1 cellular context compared by ENCODE assay signal in the genomic region with DNA sequence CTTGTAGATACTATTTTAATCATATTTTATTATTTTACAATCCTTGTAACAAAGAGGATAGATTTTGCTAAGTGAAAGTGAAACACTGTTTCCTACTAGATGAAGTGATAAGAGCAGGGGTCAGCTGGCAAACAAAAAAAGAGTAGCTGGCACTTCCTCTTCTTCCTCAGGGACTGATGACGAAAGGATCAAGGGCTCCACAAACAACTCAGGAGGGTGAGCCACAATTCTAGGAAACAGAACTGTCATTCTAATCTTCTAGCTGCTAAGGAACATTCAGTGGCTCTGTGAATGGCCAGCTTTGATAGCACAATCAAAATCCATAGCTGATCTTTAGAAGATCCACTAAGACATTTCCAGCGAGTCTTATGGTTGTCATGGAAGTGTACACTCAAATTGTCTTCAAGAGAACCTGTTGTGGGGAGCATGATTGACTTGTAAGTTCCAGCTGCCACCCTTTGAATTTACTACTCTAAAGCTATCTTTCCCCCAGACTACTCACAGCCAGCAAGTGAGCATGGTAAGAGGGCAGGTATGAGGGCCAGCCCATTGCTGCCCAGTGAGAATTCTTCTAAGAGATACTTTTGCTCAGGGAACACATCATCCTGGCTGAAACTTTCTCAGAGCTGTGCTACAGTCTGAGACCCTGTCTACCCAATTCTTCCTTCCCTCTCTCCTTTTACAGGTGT.
TF ChIP-seq lines count a peak whose summit lies in the region.

No MANE protein-coding gene starts in this region.

TF ChIP-seq in K562, 482 proteins besides CTCF, POLR2A, EP300 and RAD21 (continued from another document and continues in another):
- TF ChIP-seq MEIS2 (IDR thresholded peaks at IDR 0.05; ENCODE audit: partially characterized antibody), result peak; percentile 28
- no peak for TF ChIP-seq EWSR1 (IDR thresholded peaks at IDR 0.05; ENCODE audit: borderline replicate concordance, low read depth, partially characterized antibody)
- no peak for TF ChIP-seq ATF1 (CRISPR knock-in tag; IDR thresholded peaks at IDR 0.05)
- TF ChIP-seq ATF1 (tag; IDR thresholded peaks at IDR 0.05), result peak; percentile 68
- TF ChIP-seq SMARCB1 (IDR thresholded peaks at IDR 0.05; ENCODE audit: insufficient read length, low read depth), result peak; percentile 36
- TF ChIP-seq C11orf30 (IDR thresholded peaks at IDR 0.05; ENCODE audit: low read depth), result 0 out of 2 replicates have a peak, but pooled peaks have one; percentile 8
- TF ChIP-seq, protein P1, sequence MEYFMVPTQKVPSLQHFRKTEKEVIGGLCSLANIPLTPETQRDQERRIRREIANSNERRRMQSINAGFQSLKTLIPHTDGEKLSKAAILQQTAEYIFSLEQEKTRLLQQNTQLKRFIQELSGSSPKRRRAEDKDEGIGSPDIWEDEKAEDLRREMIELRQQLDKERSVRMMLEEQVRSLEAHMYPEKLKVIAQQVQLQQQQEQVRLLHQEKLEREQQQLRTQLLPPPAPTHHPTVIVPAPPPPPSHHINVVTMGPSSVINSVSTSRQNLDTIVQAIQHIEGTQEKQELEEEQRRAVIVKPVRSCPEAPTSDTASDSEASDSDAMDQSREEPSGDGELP (CRISPR knock-in tag; IDR thresholded peaks at IDR 0.05; ENCODE audit: borderline replicate concordance), result peak; percentile 67; the same call in 1 of the 2 replicates
- TF ChIP-seq NRF1 (conservative IDR thresholded peaks at IDR 0.05 in 1 of 2, IDR thresholded peaks at IDR 0.05 in 1 of 2), result 0 out of 4 replicates have a peak, but pooled peaks of 1 of the 2 experiments have one; percentile 14
- no peak for TF ChIP-seq BACH1 (tag; IDR thresholded peaks at IDR 0.05)
- no peak for TF ChIP-seq PHB (CRISPR knock-in tag; IDR thresholded peaks at IDR 0.05)
- TF ChIP-seq GATAD2B (IDR thresholded peaks at IDR 0.05; ENCODE audit: borderline replicate concordance), result 0 out of 2 replicates have a peak, but pooled peaks have one; percentile 17
- TF ChIP-seq KDM4B (IDR thresholded peaks at IDR 0.05; ENCODE audit: borderline replicate concordance in 2 of 2, low read depth in 1 of 2), result no peak
- TF ChIP-seq SMARCA5 (IDR thresholded peaks at IDR 0.05), result no peak
- TF ChIP-seq NR1H2 (CRISPR knock-in tag; IDR thresholded peaks at IDR 0.05), result no peak
- TF ChIP-seq SMARCC2 (IDR thresholded peaks at IDR 0.05; ENCODE audit: low read depth), result 0 out of 2 replicates have a peak, but pooled peaks have one; percentile 56
- no peak for TF ChIP-seq TARDBP (IDR thresholded peaks at IDR 0.05)
- TF ChIP-seq, protein P2, sequence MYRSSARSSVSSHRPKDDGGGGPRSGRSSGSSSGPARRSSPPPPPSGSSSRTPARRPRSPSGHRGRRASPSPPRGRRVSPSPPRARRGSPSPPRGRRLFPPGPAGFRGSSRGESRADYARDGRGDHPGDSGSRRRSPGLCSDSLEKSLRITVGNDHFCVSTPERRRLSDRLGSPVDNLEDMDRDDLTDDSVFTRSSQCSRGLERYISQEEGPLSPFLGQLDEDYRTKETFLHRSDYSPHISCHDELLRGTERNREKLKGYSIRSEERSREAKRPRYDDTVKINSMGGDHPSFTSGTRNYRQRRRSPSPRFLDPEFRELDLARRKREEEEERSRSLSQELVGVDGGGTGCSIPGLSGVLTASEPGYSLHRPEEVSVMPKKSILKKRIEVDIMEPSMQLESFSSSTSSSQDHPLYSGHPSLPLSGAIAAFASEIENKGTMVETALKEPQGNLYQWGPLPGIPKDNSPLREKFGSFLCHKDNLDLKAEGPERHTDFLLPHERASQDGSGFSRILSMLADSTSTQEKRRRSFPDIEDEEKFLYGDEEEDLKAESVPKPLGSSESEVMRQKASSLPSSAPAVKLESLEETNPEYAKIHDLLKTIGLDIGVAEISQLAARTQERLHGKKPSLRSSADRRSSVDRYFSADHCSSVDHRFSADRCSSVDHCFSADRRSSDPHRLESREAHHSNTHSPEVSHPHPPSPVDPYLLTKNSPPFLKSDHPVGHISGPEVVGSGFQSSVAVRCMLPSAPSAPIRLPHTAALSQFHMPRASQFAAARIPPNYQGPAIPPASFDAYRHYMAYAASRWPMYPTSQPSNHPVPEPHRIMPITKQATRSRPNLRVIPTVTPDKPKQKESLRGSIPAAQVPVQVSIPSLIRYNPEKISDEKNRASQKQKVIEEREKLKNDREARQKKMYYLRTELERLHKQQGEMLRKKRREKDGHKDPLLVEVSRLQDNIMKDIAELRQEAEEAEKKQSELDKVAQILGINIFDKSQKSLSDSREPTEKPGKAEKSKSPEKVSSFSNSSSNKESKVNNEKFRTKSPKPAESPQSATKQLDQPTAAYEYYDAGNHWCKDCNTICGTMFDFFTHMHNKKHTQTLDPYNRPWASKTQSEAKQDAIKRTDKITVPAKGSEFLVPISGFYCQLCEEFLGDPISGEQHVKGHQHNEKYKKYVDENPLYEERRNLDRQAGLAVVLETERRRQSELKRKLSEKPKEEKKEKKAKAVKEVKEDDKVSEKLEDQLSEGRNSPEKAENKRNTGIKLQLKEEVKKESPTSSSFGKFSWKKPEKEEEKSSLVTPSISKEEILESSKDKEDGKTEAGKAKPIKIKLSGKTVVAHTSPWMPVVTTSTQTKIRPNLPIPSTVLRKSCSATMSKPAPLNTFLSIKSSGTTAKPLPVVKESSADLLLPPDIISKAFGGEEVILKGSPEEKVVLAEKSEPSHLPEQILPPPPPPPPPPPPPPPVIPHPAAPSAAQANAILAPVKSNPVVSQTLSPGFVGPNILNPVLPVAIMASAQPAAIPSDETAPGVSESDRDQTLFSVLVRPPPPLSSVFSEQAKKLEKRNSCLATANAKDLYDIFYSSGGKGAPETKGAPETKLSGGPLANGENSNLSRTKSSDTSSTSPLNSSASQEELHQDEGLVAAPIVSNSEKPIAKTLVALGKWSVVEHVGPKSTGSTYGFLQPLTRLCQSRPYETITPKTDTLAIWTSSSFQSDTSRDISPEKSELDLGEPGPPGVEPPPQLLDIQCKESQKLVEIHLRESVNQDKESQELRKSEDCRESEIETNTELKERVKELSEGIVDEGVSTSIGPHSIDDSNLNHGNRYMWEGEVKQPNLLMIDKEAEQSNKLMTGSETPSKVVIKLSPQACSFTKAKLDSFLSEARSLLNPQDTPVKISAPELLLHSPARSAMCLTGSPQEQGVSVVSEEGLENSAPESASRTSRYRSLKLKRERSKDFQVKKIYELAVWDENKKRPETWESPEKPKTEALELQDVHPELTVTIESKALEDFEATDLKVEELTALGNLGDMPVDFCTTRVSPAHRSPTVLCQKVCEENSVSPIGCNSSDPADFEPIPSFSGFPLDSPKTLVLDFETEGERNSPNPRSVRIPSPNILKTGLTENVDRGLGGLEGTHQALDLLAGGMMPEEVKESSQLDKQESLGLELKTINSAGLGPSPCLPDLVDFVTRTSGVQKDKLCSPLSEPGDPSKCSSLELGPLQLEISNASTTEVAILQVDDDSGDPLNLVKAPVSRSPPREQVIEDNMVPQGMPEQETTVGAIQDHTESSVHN (IDR thresholded peaks at IDR 0.05; ENCODE audit: borderline replicate concordance in 1 of 2, low read depth in 1 of 2), result peak in 1 of 2 experiments; percentile 99; a peak in 2 of 4 replicates
- peak; percentile 34 for TF ChIP-seq DACH1 (IDR thresholded peaks at IDR 0.05; ENCODE audit: partially characterized antibody)
- TF ChIP-seq, protein P3, sequence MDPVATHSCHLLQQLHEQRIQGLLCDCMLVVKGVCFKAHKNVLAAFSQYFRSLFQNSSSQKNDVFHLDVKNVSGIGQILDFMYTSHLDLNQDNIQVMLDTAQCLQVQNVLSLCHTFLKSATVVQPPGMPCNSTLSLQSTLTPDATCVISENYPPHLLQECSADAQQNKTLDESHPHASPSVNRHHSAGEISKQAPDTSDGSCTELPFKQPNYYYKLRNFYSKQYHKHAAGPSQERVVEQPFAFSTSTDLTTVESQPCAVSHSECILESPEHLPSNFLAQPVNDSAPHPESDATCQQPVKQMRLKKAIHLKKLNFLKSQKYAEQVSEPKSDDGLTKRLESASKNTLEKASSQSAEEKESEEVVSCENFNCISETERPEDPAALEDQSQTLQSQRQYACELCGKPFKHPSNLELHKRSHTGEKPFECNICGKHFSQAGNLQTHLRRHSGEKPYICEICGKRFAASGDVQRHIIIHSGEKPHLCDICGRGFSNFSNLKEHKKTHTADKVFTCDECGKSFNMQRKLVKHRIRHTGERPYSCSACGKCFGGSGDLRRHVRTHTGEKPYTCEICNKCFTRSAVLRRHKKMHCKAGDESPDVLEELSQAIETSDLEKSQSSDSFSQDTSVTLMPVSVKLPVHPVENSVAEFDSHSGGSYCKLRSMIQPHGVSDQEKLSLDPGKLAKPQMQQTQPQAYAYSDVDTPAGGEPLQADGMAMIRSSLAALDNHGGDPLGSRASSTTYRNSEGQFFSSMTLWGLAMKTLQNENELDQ (CRISPR knock-in tag; IDR thresholded peaks at IDR 0.05; ENCODE audit: borderline replicate concordance), result no peak
- TF ChIP-seq CREM (IDR thresholded peaks at IDR 0.05; ENCODE audit: low read depth), result peak; percentile 41
- TF ChIP-seq RFX1 (IDR thresholded peaks at IDR 0.05), result peak; percentile 45
- TF ChIP-seq, protein P4, sequence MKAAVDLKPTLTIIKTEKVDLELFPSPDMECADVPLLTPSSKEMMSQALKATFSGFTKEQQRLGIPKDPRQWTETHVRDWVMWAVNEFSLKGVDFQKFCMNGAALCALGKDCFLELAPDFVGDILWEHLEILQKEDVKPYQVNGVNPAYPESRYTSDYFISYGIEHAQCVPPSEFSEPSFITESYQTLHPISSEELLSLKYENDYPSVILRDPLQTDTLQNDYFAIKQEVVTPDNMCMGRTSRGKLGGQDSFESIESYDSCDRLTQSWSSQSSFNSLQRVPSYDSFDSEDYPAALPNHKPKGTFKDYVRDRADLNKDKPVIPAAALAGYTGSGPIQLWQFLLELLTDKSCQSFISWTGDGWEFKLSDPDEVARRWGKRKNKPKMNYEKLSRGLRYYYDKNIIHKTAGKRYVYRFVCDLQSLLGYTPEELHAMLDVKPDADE (conservative IDR thresholded peaks at IDR 0.05; ENCODE audit: control insufficient read depth, low read depth, low read length), result no peak
- TF ChIP-seq MTA2 (IDR thresholded peaks at IDR 0.05; ENCODE audit: low read depth), result 0 out of 2 replicates have a peak, but pooled peaks have one; percentile 17
- peak; percentile 58; the same call in 1 of the 2 replicates for TF ChIP-seq FOXM1 (IDR thresholded peaks at IDR 0.05; ENCODE audit: low read depth)
- no peak for TF ChIP-seq FOXM1 (CRISPR knock-in tag; IDR thresholded peaks at IDR 0.05; ENCODE audit: low read depth)
- TF ChIP-seq, protein P5, sequence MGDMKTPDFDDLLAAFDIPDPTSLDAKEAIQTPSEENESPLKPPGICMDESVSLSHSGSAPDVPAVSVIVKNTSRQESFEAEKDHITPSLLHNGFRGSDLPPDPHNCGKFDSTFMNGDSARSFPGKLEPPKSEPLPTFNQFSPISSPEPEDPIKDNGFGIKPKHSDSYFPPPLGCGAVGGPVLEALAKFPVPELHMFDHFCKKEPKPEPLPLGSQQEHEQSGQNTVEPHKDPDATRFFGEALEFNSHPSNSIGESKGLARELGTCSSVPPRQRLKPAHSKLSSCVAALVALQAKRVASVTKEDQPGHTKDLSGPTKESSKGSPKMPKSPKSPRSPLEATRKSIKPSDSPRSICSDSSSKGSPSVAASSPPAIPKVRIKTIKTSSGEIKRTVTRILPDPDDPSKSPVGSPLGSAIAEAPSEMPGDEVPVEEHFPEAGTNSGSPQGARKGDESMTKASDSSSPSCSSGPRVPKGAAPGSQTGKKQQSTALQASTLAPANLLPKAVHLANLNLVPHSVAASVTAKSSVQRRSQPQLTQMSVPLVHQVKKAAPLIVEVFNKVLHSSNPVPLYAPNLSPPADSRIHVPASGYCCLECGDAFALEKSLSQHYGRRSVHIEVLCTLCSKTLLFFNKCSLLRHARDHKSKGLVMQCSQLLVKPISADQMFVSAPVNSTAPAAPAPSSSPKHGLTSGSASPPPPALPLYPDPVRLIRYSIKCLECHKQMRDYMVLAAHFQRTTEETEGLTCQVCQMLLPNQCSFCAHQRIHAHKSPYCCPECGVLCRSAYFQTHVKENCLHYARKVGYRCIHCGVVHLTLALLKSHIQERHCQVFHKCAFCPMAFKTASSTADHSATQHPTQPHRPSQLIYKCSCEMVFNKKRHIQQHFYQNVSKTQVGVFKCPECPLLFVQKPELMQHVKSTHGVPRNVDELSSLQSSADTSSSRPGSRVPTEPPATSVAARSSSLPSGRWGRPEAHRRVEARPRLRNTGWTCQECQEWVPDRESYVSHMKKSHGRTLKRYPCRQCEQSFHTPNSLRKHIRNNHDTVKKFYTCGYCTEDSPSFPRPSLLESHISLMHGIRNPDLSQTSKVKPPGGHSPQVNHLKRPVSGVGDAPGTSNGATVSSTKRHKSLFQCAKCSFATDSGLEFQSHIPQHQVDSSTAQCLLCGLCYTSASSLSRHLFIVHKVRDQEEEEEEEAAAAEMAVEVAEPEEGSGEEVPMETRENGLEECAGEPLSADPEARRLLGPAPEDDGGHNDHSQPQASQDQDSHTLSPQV (IDR thresholded peaks at IDR 0.05), result no peak; the same call in 1 of the 2 replicates
- no peak for TF ChIP-seq NR4A1 (CRISPR knock-in tag; IDR thresholded peaks at IDR 0.05)
- 0 out of 2 replicates have a peak, but pooled peaks have one; percentile 45 for TF ChIP-seq NR4A1 (tag; IDR thresholded peaks at IDR 0.05)
- no peak for TF ChIP-seq ZNF57 (CRISPR knock-in tag; IDR thresholded peaks at IDR 0.05)
